8 cellular contexts compared by ENCODE assay signal in genomic region chr14:90256354-90257131, GRCh38. TPM values are rescaled to one million over a fixed set of nuclear protein-coding genes. Genes with fewer than 3 reads are reported as not detected.
DNase-seq lines count a peak whose midpoint lies in the region; TF ChIP-seq lines count a peak whose summit lies in the region.

Gene PSMC1 (plus strand): TSS chr14:90256553. CDS start chr14:90256598, 45 bp downstream.

- peak; percentile 67 for TF ChIP-seq POLR2A in NB4 (IDR thresholded peaks at IDR 0.05; ENCODE audit: extremely low read depth, insufficient read length)

- DNase-seq in GM04503 (ENCODE audit: low read depth) = peak; percentile 73
- peak; percentile 94 for DNase-seq in HFFc6
- peak; percentile 94 for DNase-seq in NB4 (ENCODE audit: low read depth)
- peak; percentile 72 for DNase-seq in SK-N-MC (ENCODE audit: low read depth, low spot score)
- DNase-seq in activated naive CD4-positive, alpha-beta T cell treated with anti-CD3 and anti-CD28 coated beads, Interleukin-2, amount 10 ng/mL, durations not matched to agents 7 days and 5 days = peak; percentile 93
- DNase-seq in glomerular endothelial cell (ENCODE audit: extremely low read depth, low read depth, low spot score) = peak; percentile 78
- DNase-seq in occipital lobe (lab: John Stamatoyannopoulos, UW) = peak; percentile 84

- H3K9me3 Mint-ChIP-seq in HFFc6 = peaks cover 12% of the 10 kb centered on the region
- peaks cover 5% of the 10 kb centered on the region for H3K9me3 Mint-ChIP-seq in activated naive CD4-positive, alpha-beta T cell treated with anti-CD3 and anti-CD28 coated beads, Interleukin-2, amount 10 ng/mL, durations not matched to agents 7 days and 5 days

- H3K4me3 ChIP-seq in NB4 (ENCODE audit: low read depth, low read length) (peak within 1 kb of the TSS; percentile 98), SK-N-MC (peak within 1 kb of the TSS; percentile 84)

- CTCF ChIA-PET in activated naive CD4-positive, alpha-beta T cell treated with anti-CD3 and anti-CD28 coated beads, Interleukin-2, amount 10 ng/mL, durations not matched to agents 7 days and 5 days (lab: Charles Lee) = interaction anchor here (0.5 to 2.4 kb wide), 4 partner anchors 9 to 502 kb away, joined by 3 to 7 read pairs (median 3); no protein-coding TSS in a partner anchor

- TF ChIP-seq CTCF in HFFc6 (IDR thresholded peaks at IDR 0.05) (peak; percentile 10; the same call in 1 of the 2 replicates), NB4 (IDR thresholded peaks at IDR 0.05; ENCODE audit: low read depth, low read length) (no peak)

- H3K4me1 Mint-ChIP-seq in HFFc6 (ENCODE audit: low read depth) = peaks cover 27% of the 10 kb centered on the region
- H3K4me1 Mint-ChIP-seq in activated naive CD4-positive, alpha-beta T cell treated with anti-CD3 and anti-CD28 coated beads, Interleukin-2, amount 10 ng/mL, durations not matched to agents 7 days and 5 days = peaks cover 32% of the 10 kb centered on the region

- H3K9ac ChIP-seq in SK-N-MC (ENCODE audit: insufficient read length) = peak within 1 kb of the TSS; percentile 100

- H3K36me3 Mint-ChIP-seq in HFFc6 (ENCODE audit: low read depth) = peaks cover 36% of the 10 kb centered on the region
- peaks cover 28% of the 10 kb centered on the region for H3K36me3 Mint-ChIP-seq in activated naive CD4-positive, alpha-beta T cell treated with anti-CD3 and anti-CD28 coated beads, Interleukin-2, amount 10 ng/mL, durations not matched to agents 7 days and 5 days

- peaks cover 36% of the 10 kb centered on the region for H3K36me3 ChIP-seq in SK-N-MC (ENCODE audit: insufficient read depth, low read length)

- H3K27me3 Mint-ChIP-seq in HFFc6 (ENCODE audit: insufficient read depth) = peaks cover 5% of the 10 kb centered on the region
- peaks cover 16% of the 10 kb centered on the region for H3K27me3 Mint-ChIP-seq in activated naive CD4-positive, alpha-beta T cell treated with anti-CD3 and anti-CD28 coated beads, Interleukin-2, amount 10 ng/mL, durations not matched to agents 7 days and 5 days

- peak within 1 kb of the TSS; percentile 98 for H3K27ac Mint-ChIP-seq in HFFc6
- peak within 1 kb of the TSS; percentile 95 for H3K27ac Mint-ChIP-seq in activated naive CD4-positive, alpha-beta T cell treated with anti-CD3 and anti-CD28 coated beads, Interleukin-2, amount 10 ng/mL, durations not matched to agents 7 days and 5 days

- peak within 1 kb of the TSS; percentile 93 for H3K4me3 Mint-ChIP-seq in HFFc6
- H3K4me3 Mint-ChIP-seq in activated naive CD4-positive, alpha-beta T cell treated with anti-CD3 and anti-CD28 coated beads, Interleukin-2, amount 10 ng/mL, durations not matched to agents 7 days and 5 days = peak within 1 kb of the TSS; percentile 97

- H3K9me3 ChIP-seq in SK-N-MC (ENCODE audit: low read depth, low read length) = no peaks in the 10 kb centered on the region

- H3K27ac ChIP-seq in SK-N-MC (peak within 1 kb of the TSS; percentile 91), temporal lobe (ENCODE audit: low read depth, low read length) (peak within 1 kb of the TSS; percentile 61)

RNA-seq across cellular contexts. Expression of gene PSMC1, which starts in this region (rescaled TPM):
- 100 to 1,000 TPM; 135 to 154 (median 150) TPM for total RNA-seq in HFFc6 (2021; fragmentation: NEBNext Ultra II Directional; extraction: Animal tissue kit (Norgen Biotek cat#: 25700))
- 137 and 156 TPM in 2 replicates for total RNA-seq in glomerular endothelial cell
- 64.1 TPM for total RNA-seq in occipital lobe
- 55.6 TPM for total RNA-seq in temporal lobe

Comparison
In these comparisons a context has a peak if more than half of its experiments do, and no peak if none do; other contexts are left out.
1. Peak in every context shown above with its lines: DNase-seq, H3K4me3 ChIP-seq and H3K27ac ChIP-seq.